Comparison of ENCODE assay signal across 25 cellular contexts in the genomic region with DNA sequence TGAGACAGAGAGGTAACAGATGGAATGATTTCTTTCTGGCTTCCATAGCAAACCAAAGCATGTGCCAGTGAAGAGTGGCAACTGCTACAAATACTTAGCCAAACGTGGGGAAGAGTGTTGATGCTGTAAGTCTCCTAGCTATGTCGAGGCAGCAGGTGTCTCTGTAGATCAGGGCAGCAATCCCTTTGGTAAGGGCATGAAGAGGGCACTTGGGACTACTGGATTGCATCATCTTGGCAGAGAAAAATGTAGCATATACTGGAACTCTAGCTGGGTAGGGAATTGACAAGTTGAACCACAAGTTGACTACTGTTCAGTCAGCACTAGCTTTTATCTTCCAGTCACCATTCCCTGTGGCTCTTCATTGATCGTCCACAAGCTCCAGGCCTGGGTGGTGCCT.
"Had no signal": no experiment of that assay in that cellular context is flagged by ENCODE, and none has a peak within 500 bp of the region (broad histone marks: within the 10 kb centered on the region; RNA-seq: fewer than 3 reads in every experiment).

No MANE protein-coding gene starts in this region.

- H3K9me3 ChIP-seq: left ventricle myocardium inferior, sigmoid colon, thyroid gland had no signal

- DNase-seq: activated CD4-positive, alpha-beta memory T cell treated with anti-CD3 and anti-CD28 coated beads for 36 hours; activated CD4-positive, alpha-beta T cell treated with anti-CD3 and anti-CD28 coated beads, Interleukin-2, amount 10 ng/mL, durations not matched to agents 24 days and 14 days; activated CD8-positive, alpha-beta memory T cell treated with anti-CD3 and anti-CD28 coated beads, Interleukin-2, amount 50 U/mL, for 4 hours; activated gamma-delta T cell treated with Interleukin-2 at 50 U/mL for 16 hours; activated naive CD4-positive, alpha-beta T cell treated with anti-CD3 and anti-CD28 coated beads, Interleukin-2, amount 50 U/mL, for 16 hours; activated T-cell treated with anti-CD3 and anti-CD28 coated beads, Interleukin-2, amount 50 U/mL, for 1 hour; amniotic stem cell; brain microvascular endothelial cell; caudate nucleus; cortex of kidney; effector memory CD8-positive, alpha-beta T cell; erythroblast; kidney glomerular epithelial cell; left ventricle myocardium inferior; sigmoid colon; stimulated activated CD4-positive, alpha-beta T cell treated with anti-CD3 and anti-CD28 coated beads, Interleukin-1b, Interleukin-23, amount 100 ng/mL, for 48 hours; stimulated activated CD4-positive, alpha-beta T cell treated with anti-CD3 and anti-CD28 coated beads, Interleukin-4, amount 100 ng/mL, for 4 hours; stimulated activated CD8-positive, alpha-beta memory T cell treated with anti-CD3 and anti-CD28 coated beads, Interleukin-4, amount 100 ng/mL, for 48 hours; stimulated activated naive CD8-positive, alpha-beta T cell treated with anti-CD3 and anti-CD28 coated beads, Interleukin-15, amount 100 ng/mL, for 72 hours; T-helper 9 cell; thyroid gland had no signal

- H3K27ac ChIP-seq: brain microvascular endothelial cell, sigmoid colon, thyroid gland, VCaP had no signal

- ATAC-seq: activated CD4-positive, CD25-positive, alpha-beta regulatory T cell treated with anti-CD3 and anti-CD28 coated beads, Interleukin-2, amount 50 U/mL, for 24 hours; effector memory CD8-positive, alpha-beta T cell; stimulated activated memory B cell treated with anti-CD40 and anti-IgM and Interleukin-4, amounts not matched to agents 10 μg/mL and 1 μg/mL and 100 μg/mL, for 72 hours; stimulated activated naive CD8-positive, alpha-beta T cell treated with anti-CD3 and anti-CD28 coated beads, Interleukin-15, amount 100 ng/mL, for 72 hours had no signal

- H3K27me3 ChIP-seq: brain microvascular endothelial cell, sigmoid colon, thyroid gland had no signal

- H3K36me3 ChIP-seq: brain microvascular endothelial cell, left ventricle myocardium inferior, sigmoid colon, thyroid gland had no signal

- H3K4me3 ChIP-seq: left ventricle myocardium inferior, sigmoid colon, smooth muscle cell, thyroid gland had no signal
